Comparison of ENCODE assay signal across 14 cellular contexts in the genomic region with DNA sequence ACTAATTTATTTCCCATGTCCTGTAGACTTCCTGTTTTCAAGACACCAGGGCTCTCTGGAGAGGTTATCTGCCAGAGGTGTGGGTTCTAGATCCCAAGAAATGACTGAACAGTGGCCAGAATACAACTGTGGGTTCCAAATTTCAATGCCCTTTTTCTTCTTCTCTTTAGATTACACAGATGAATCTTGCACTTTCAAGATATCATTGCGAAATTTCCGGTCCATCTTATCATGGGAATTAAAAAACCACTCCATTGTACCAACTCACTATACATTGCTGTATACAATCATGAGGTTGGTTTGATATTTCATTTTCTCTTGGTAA. TPM values are rescaled to one million over a fixed set of nuclear protein-coding genes. Genes with fewer than 3 reads are reported as not detected.
DNase-seq lines count a peak whose midpoint lies in the region; ATAC-seq, FAIRE-seq and TF ChIP-seq lines count a peak whose summit lies in the region.
"Had no signal": no experiment of that assay in that cellular context is flagged by ENCODE, and none has a peak within 500 bp of the region (broad histone marks: within the 10 kb centered on the region; RNA-seq: fewer than 3 reads in every experiment).

No MANE protein-coding gene starts in this region.

- DNase-seq in heart right ventricle: no peak
- no peak for DNase-seq in left ventricle myocardium superior
- DNase-seq in T-helper 2 cell treated with Interferon-gamma antibody and Interleukin-4, amounts not matched to agents 5 μg/mL and 100 μg/mL, for 36 hours (ENCODE audit: low spot score): no peak
- DNase-seq in immature natural killer cell: no peak
- DNase-seq in NCI-H526 (lab: John Stamatoyannopoulos, UW): no peak
- no peak for DNase-seq in D721Med (ENCODE audit: insufficient read length, low spot score)
- no peak for DNase-seq in DMS114 treated with DMSO at 0.1 percent for 48 hours (lab: John Stamatoyannopoulos, UW; ENCODE audit: unreplicated experiment)
- no peak for DNase-seq in left colon
- DNase-seq: effector CD8-positive, alpha-beta T cell; NCI-H1105 treated with DMSO at 0.1 percent for 48 hours; stimulated activated CD4-positive, alpha-beta T cell treated with anti-CD3 and anti-CD28 coated beads, Interleukin-2, amount 100 ng/mL, for 24 hours had no signal

- no peaks in the 10 kb centered on the region for H3K9me3 Mint-ChIP-seq in T-helper 2 cell treated with Interferon-gamma antibody and Interleukin-4, amounts not matched to agents 5 μg/mL and 100 μg/mL, for 36 hours
- H3K9me3 Mint-ChIP-seq in immature natural killer cell: no peaks in the 10 kb centered on the region

- peak overlapping the region; percentile 92 for H3K27ac Mint-ChIP-seq in T-helper 2 cell treated with Interferon-gamma antibody and Interleukin-4, amounts not matched to agents 5 μg/mL and 100 μg/mL, for 36 hours
- H3K27ac Mint-ChIP-seq in immature natural killer cell: peak overlapping the region; percentile 77 to 95 (median 89)

- H3K4me3 Mint-ChIP-seq in T-helper 2 cell treated with Interferon-gamma antibody and Interleukin-4, amounts not matched to agents 5 μg/mL and 100 μg/mL, for 36 hours: peak overlapping the region; percentile 76
- peak overlapping the region; percentile 63 to 83 (median 74) for H3K4me3 Mint-ChIP-seq in immature natural killer cell

- 73% methylated on average over 2 of the region's 2 CpGs for WGBS in heart right ventricle, 2 donors

- intact Hi-C loops in heart right ventricle (cut with DNase I) (no loop called here), left ventricle myocardium superior (cut with micrococcal nuclease) (no loop called here), left colon (cut with DNase I, micrococcal nuclease) (no loop called here)

- no peak for FAIRE-seq in D721Med (lab: Jason Lieb, UNC)

- peaks cover 0 to 61% (median 39%) of the 10 kb centered on the region in 9 donors for H3K4me1 ChIP-seq in heart right ventricle
- H3K4me1 ChIP-seq: prostate gland, vagina had no signal

- ATAC-seq in heart right ventricle (no peak), left ventricle myocardium superior (no peak), left colon (no peak)
- ATAC-seq: Panc1 had no signal

- H3K36me3 Mint-ChIP-seq in T-helper 2 cell treated with Interferon-gamma antibody and Interleukin-4, amounts not matched to agents 5 μg/mL and 100 μg/mL, for 36 hours (ENCODE audit: low read depth): peaks cover 80% of the 10 kb centered on the region
- peaks cover 42 to 61% (median 45%) of the 10 kb centered on the region in 3 donors for H3K36me3 Mint-ChIP-seq in immature natural killer cell

- H3K4me3 ChIP-seq in heart right ventricle: no peak overlapping the region
- H3K4me3 ChIP-seq: prostate gland, vagina had no signal

- peaks cover 66% of the 10 kb centered on the region for H3K4me1 Mint-ChIP-seq in T-helper 2 cell treated with Interferon-gamma antibody and Interleukin-4, amounts not matched to agents 5 μg/mL and 100 μg/mL, for 36 hours (ENCODE audit: low read depth)
- peaks cover 85 to 94% of the 10 kb centered on the region in 2 donors for H3K4me1 Mint-ChIP-seq in immature natural killer cell

- H3K9me3 ChIP-seq in heart right ventricle: no peaks in the 10 kb centered on the region
- H3K9me3 ChIP-seq: prostate gland, vagina had no signal

- no peaks in the 10 kb centered on the region for H3K27me3 ChIP-seq in heart right ventricle
- H3K27me3 ChIP-seq: vagina had no signal

- peak overlapping the region in 8 of 10 donors; percentile 32 to 66 (median 58) for H3K27ac ChIP-seq in heart right ventricle
- H3K27ac ChIP-seq: prostate gland, vagina had no signal

- H3K36me3 ChIP-seq in heart right ventricle: peaks cover 0 to 81% (median 29%) of the 10 kb centered on the region in 9 donors
- H3K36me3 ChIP-seq: prostate gland had no signal

- no peak for TF ChIP-seq CTCF in heart right ventricle (IDR thresholded peaks at IDR 0.05)
- TF ChIP-seq CTCF in D721Med (IDR thresholded peaks at IDR 0.05; ENCODE audit: insufficient read depth, missing control alignments): no peak

- H3K27me3 Mint-ChIP-seq in T-helper 2 cell treated with Interferon-gamma antibody and Interleukin-4, amounts not matched to agents 5 μg/mL and 100 μg/mL, for 36 hours (ENCODE audit: low read depth): no peaks in the 10 kb centered on the region
- peaks cover 0 to 2% (median 1%) of the 10 kb centered on the region in 3 donors for H3K27me3 Mint-ChIP-seq in immature natural killer cell (ENCODE audit: low read depth in 3 of 3)

RNA-seq across cellular contexts. Expression of gene IFNAR2, which starts 15.0 kb away (rescaled TPM):
- total RNA-seq in heart right ventricle (10 to 100 TPM in 6 of 10 donors, 1 to 10 TPM in 4; 6.7 to 22.9 (median 10.4) TPM), left ventricle myocardium superior (9.2 TPM), left colon (10 to 100 TPM in 1 of 2 donors, 1 to 10 TPM in 1; 8.6 to 17.7 TPM)
- polyA plus RNA-seq in heart right ventricle (10 to 100 TPM; 10.3 to 14.3 TPM), immature natural killer cell (100 to 1,000 TPM in 1 of 3 donors, 10 to 100 TPM in 2; 76.8 to 111 (median 87.9) TPM)

RNA-seq across cellular contexts. Expression of gene IL10RB, which starts 21.4 kb away (rescaled TPM):
- total RNA-seq in heart right ventricle: 10 to 100 TPM in 1 of 10 donors, 1 to 10 TPM in 9; 4.1 to 16.8 (median 6.9) TPM
- polyA plus RNA-seq in heart right ventricle: 10 to 100 TPM; 11.9 to 12.1 TPM
- total RNA-seq in left ventricle myocardium superior: 6.3 TPM
- polyA plus RNA-seq in immature natural killer cell: 10 to 100 TPM; 45.9 to 63.5 (median 46.9) TPM
- 100 to 1,000 TPM in 1 of 2 donors, 10 to 100 TPM in 1; 79.7 to 103 TPM for total RNA-seq in left colon

Comparison
In these comparisons a context has a peak if more than half of its experiments do, and no peak if none do; other contexts are left out.
1. RNA of gene IL10RB, which starts 21.4 kb away (total RNA-seq): 79.7 to 103 TPM in left colon; 4.1 to 16.8 TPM in heart right ventricle and 6.3 TPM in left ventricle myocardium superior (single experiment); every median in the first group is over 4 times any median in the second.